1 cellular context compared by ENCODE assay signal in genomic region chr9:131278421-131279111, GRCh38.
TF ChIP-seq lines count a peak whose summit lies in the region.

No MANE protein-coding gene starts in this region.

TF ChIP-seq in GM23338, 12 proteins besides CTCF, POLR2A, EP300 and RAD21 (continued from another document):
- TF ChIP-seq ETS1 (IDR thresholded peaks at IDR 0.05), result no peak
- no peak for TF ChIP-seq CREB1 (CRISPR knock-in tag; IDR thresholded peaks at IDR 0.05; ENCODE audit: low read depth)
- no peak for TF ChIP-seq REST (IDR thresholded peaks at IDR 0.05; ENCODE audit: unreplicated experiment)
- TF ChIP-seq STAT1 (IDR thresholded peaks at IDR 0.05; ENCODE audit: unreplicated experiment), result no peak
- no peak for TF ChIP-seq POLR2AphosphoS5 (IDR thresholded peaks at IDR 0.05; ENCODE audit: low read depth)
